Comparison of ENCODE assay signal across 10 cellular contexts in genomic region chr10:33982995-33983394, GRCh38.
"Had no signal": no experiment of that assay in that cellular context is flagged by ENCODE, and none has a peak within 500 bp of the region (broad histone marks: within the 10 kb centered on the region; RNA-seq: fewer than 3 reads in every experiment).

No MANE protein-coding gene starts in this region.

- H3K27me3 ChIP-seq: heart left ventricle had no signal

- H3K27ac ChIP-seq: heart left ventricle had no signal

- ATAC-seq: activated naive CD8-positive, alpha-beta T cell treated with anti-CD3 and anti-CD28 coated beads, Interleukin-2, amount 50 U/mL, for 24 hours; heart left ventricle; WTC11 had no signal

- FAIRE-seq: frontal cortex, small intestine had no signal

- DNase-seq: activated CD4-positive, alpha-beta T cell treated with anti-CD3 and anti-CD28 coated beads, Interleukin-2, amount 10 ng/mL, durations not matched to agents 24 days and 14 days; activated CD8-positive, alpha-beta memory T cell treated with anti-CD3 and anti-CD28 coated beads for 24 hours; activated naive CD4-positive, alpha-beta T cell treated with Interleukin-2 at 50 U/mL for 16 hours; activated naive CD8-positive, alpha-beta T cell treated with anti-CD3 and anti-CD28 coated beads, Interleukin-2, amount 50 U/mL, for 24 hours; dermis blood vessel endothelial cell; heart left ventricle; islet precursor cell; small intestine had no signal

- H3K4me3 ChIP-seq: heart left ventricle had no signal

- H3K9me3 ChIP-seq: heart left ventricle had no signal
